ENCODE assay signal across 1 cellular context in genomic region chr1:183652547-183653467, GRCh38.
TF ChIP-seq lines count a peak whose summit lies in the region.

Gene APOBEC4 (minus strand): TSS chr1:183653316. CDS start chr1:183648781, 4,535 bp downstream.

TF ChIP-seq in HepG2, 621 proteins besides CTCF, POLR2A, EP300 and RAD21 (continued from another document):
- TF ChIP-seq, protein P1, sequence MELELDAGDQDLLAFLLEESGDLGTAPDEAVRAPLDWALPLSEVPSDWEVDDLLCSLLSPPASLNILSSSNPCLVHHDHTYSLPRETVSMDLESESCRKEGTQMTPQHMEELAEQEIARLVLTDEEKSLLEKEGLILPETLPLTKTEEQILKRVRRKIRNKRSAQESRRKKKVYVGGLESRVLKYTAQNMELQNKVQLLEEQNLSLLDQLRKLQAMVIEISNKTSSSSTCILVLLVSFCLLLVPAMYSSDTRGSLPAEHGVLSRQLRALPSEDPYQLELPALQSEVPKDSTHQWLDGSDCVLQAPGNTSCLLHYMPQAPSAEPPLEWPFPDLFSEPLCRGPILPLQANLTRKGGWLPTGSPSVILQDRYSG (CRISPR knock-in tag; IDR thresholded peaks at IDR 0.05): no peak
- TF ChIP-seq, protein P2, sequence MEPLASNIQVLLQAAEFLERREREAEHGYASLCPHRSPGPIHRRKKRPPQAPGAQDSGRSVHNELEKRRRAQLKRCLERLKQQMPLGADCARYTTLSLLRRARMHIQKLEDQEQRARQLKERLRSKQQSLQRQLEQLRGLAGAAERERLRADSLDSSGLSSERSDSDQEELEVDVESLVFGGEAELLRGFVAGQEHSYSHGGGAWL (CRISPR knock-in tag; IDR thresholded peaks at IDR 0.05): no peak
- TF ChIP-seq KAT7 (CRISPR knock-in tag; IDR thresholded peaks at IDR 0.05; ENCODE audit: borderline replicate concordance) (no peak), HHEX (CRISPR knock-in tag; IDR thresholded peaks at IDR 0.05) (no peak), NONO (IDR thresholded peaks at IDR 0.05) (no peak), NONO (CRISPR knock-in tag; conservative IDR thresholded peaks at IDR 0.05) (no peak), CEBPG (CRISPR knock-in tag; IDR thresholded peaks at IDR 0.05) (0 out of 2 replicates have a peak, but pooled peaks have one; percentile 5), ZNF563 (CRISPR knock-in tag; IDR thresholded peaks at IDR 0.05) (no peak), SMC3 (IDR thresholded peaks at IDR 0.05; ENCODE audit: low read length) (no peak), RFX1 (IDR thresholded peaks at IDR 0.05) (peak; percentile 13; the same call in 1 of the 2 replicates), ZKSCAN8 (CRISPR knock-in tag; IDR thresholded peaks at IDR 0.05; ENCODE audit: borderline replicate concordance) (no peak)
